Comparison of ENCODE assay signal across 2 cellular contexts in genomic region chr19:33236696-33237390, GRCh38.
TF ChIP-seq lines count a peak whose summit lies in the region.

No MANE protein-coding gene starts in this region.

TF ChIP-seq in SK-N-SH, 30 proteins besides CTCF, POLR2A, EP300 and RAD21 (continued from another document):
- TF ChIP-seq MXI1 (IDR thresholded peaks at IDR 0.05; ENCODE audit: low read depth, low read length), result no peak
- no peak for TF ChIP-seq RXRA (IDR thresholded peaks at IDR 0.05; ENCODE audit: borderline replicate concordance, low read depth)
- no peak for TF ChIP-seq NFIC (IDR thresholded peaks at IDR 0.05; ENCODE audit: borderline replicate concordance)
- no peak for TF ChIP-seq ZBTB33 (IDR thresholded peaks at IDR 0.05; ENCODE audit: borderline replicate concordance, low read depth)
- no peak for TF ChIP-seq FOSL2 (IDR thresholded peaks at IDR 0.05; ENCODE audit: borderline replicate concordance, low read depth)
- no peak for TF ChIP-seq GABPA (IDR thresholded peaks at IDR 0.05; ENCODE audit: low read depth)
- TF ChIP-seq USF1 (IDR thresholded peaks at IDR 0.05; ENCODE audit: borderline replicate concordance, low read depth), result no peak
- no peak for TF ChIP-seq IRF3 (IDR thresholded peaks at IDR 0.05; ENCODE audit: low read depth, low read length)
- no peak for TF ChIP-seq YY1 (IDR thresholded peaks at IDR 0.05; ENCODE audit: low read depth)
- TF ChIP-seq SMC3 (IDR thresholded peaks at IDR 0.05; ENCODE audit: low read depth, low read length), result no peak
- TF ChIP-seq USF2 (IDR thresholded peaks at IDR 0.05; ENCODE audit: borderline replicate concordance, low read depth, low read length), result no peak

TF ChIP-seq in SK-N-SH treated with all-trans-retinoic acid at 6 μM for 48 hours, 23 proteins besides CTCF, POLR2A, EP300 and RAD21 (continued from another document):
- TF ChIP-seq CSRNP3 (CRISPR knock-in tag; IDR thresholded peaks at IDR 0.05) (no peak), TSHZ2 (CRISPR knock-in tag; IDR thresholded peaks at IDR 0.05) (no peak), ZFP3 (CRISPR knock-in tag; IDR thresholded peaks at IDR 0.05) (no peak), ESRRG (CRISPR knock-in tag; IDR thresholded peaks at IDR 0.05) (no peak), ZNF70 (CRISPR knock-in tag; IDR thresholded peaks at IDR 0.05) (no peak), CSDC2 (CRISPR knock-in tag; IDR thresholded peaks at IDR 0.05) (no peak), ZNF8 (CRISPR knock-in tag; IDR thresholded peaks at IDR 0.05) (no peak), PPARA (CRISPR knock-in tag; IDR thresholded peaks at IDR 0.05; ENCODE audit: borderline replicate concordance) (no peak), BACH2 (CRISPR knock-in tag; IDR thresholded peaks at IDR 0.05; ENCODE audit: borderline replicate concordance) (no peak), ARNTL (CRISPR knock-in tag; IDR thresholded peaks at IDR 0.05; ENCODE audit: borderline replicate concordance, low read depth) (no peak), ISL1 (CRISPR knock-in tag; IDR thresholded peaks at IDR 0.05) (no peak), POU6F1 (CRISPR knock-in tag; IDR thresholded peaks at IDR 0.05; ENCODE audit: borderline replicate concordance, low read depth) (no peak), SNAI2 (CRISPR knock-in tag; IDR thresholded peaks at IDR 0.05) (no peak), CREB5 (CRISPR knock-in tag; IDR thresholded peaks at IDR 0.05; ENCODE audit: low read depth) (no peak), ZNF565 (CRISPR knock-in tag; conservative IDR thresholded peaks at IDR 0.05; ENCODE audit: low read depth) (no peak), ZC3H10 (CRISPR knock-in tag; IDR thresholded peaks at IDR 0.05) (no peak), OSR1 (CRISPR knock-in tag; IDR thresholded peaks at IDR 0.05) (no peak)
